8 cellular contexts compared by ENCODE assay signal in genomic region chr13:27406178-27406939, GRCh38. TPM values are rescaled to one million over a fixed set of nuclear protein-coding genes. Genes with fewer than 3 reads are reported as not detected.
DNase-seq lines count a peak whose midpoint lies in the region; ATAC-seq, FAIRE-seq and TF ChIP-seq lines count a peak whose summit lies in the region.

No MANE protein-coding gene starts in this region.

- peaks cover 17% of the 10 kb centered on the region for H3K27me3 Mint-ChIP-seq in CD4-positive, alpha-beta T cell

- CTCF ChIA-PET in CD4-positive, alpha-beta T cell (lab: Charles Lee): interaction anchor here (0.9 to 1.5 kb wide), 4 partner anchors 18 to 420 kb away, joined by 3 to 4 read pairs (median 4); partner anchors contain the start of gene GTF3A

- no peak overlapping the region for H3K27ac ChIP-seq in CD4-positive, alpha-beta T cell (ENCODE audit: low read depth, low read length)
- H3K27ac ChIP-seq in upper lobe of left lung (no peak overlapping the region), substantia nigra (ENCODE audit: low read depth, low read length, poor library complexity, severe bottlenecking) (no peak overlapping the region)

- 83 to 89% methylated on average over 12 of the region's 12 CpGs for WGBS in upper lobe of left lung, 2 donors

- H3K36me3 ChIP-seq in upper lobe of left lung: no peaks in the 10 kb centered on the region

- TF ChIP-seq EP300 in upper lobe of left lung (IDR thresholded peaks at IDR 0.05): no peak

- H3K4me1 ChIP-seq in upper lobe of left lung: peaks cover 0 to 10% (median 2%) of the 10 kb centered on the region in 4 donors

- DNase-seq in CD4-positive, alpha-beta T cell: peak in 6 of 10 experiments; percentile 5 to 29 (median 14)
- DNase-seq in GM18507 (ENCODE audit: extremely low spot score, insufficient read length, low read depth) (no peak), NCI-H526 treated with DMSO at 0.1 percent for 48 hours (lab: John Stamatoyannopoulos, UW) (peak; percentile 41), iris pigment epithelial cell (ENCODE audit: low read depth) (peak; percentile 53), upper lobe of left lung (no peak), substantia nigra (lab: John Stamatoyannopoulos, UW) (no peak)
- DNase-seq in activated naive CD4-positive, alpha-beta T cell treated with anti-CD3 and anti-CD28 coated beads, Interleukin-2, amount 50 U/mL, for 72 hours (ENCODE audit: low spot score in 2 of 2): peak in 1 of 2 donors; percentile 14

- TF ChIP-seq CTCF in CD4-positive, alpha-beta T cell (IDR thresholded peaks at IDR 0.05): peak; percentile 67
- TF ChIP-seq CTCF in upper lobe of left lung (IDR thresholded peaks at IDR 0.05): peak; percentile 30 to 61 (median 54)

- no peaks in the 10 kb centered on the region for H3K4me1 Mint-ChIP-seq in CD4-positive, alpha-beta T cell (ENCODE audit: low read depth)

- TF ChIP-seq POLR2A in upper lobe of left lung (IDR thresholded peaks at IDR 0.05): no peak

- H3K4me3 Mint-ChIP-seq in CD4-positive, alpha-beta T cell: no peak overlapping the region

- no peaks in the 10 kb centered on the region for H3K9me3 ChIP-seq in CD4-positive, alpha-beta T cell (ENCODE audit: control insufficient read depth, low read length)
- H3K9me3 ChIP-seq in upper lobe of left lung: no peaks in the 10 kb centered on the region

- peak; percentile 73 for ATAC-seq in CD4-positive, alpha-beta T cell (ENCODE audit: poor library complexity)
- peak; percentile 56 to 59 for ATAC-seq in activated naive CD4-positive, alpha-beta T cell treated with anti-CD3 and anti-CD28 coated beads, Interleukin-2, amount 50 U/mL, for 72 hours
- ATAC-seq in upper lobe of left lung (ENCODE audit: low FRiP score in 2 of 2) (peak in 1 of 2 donors; percentile 54), GM21423 (IDR thresholded peaks at IDR 0.05; ENCODE audit: unreplicated experiment) (no peak)

- POLR2A ChIA-PET in CD4-positive, alpha-beta T cell (lab: Charles Lee): interaction anchor here (0.6 to 1.6 kb wide), 4 partner anchors 20 to 420 kb away, joined by 3 to 4 read pairs (median 4); no protein-coding TSS in a partner anchor

- FAIRE-seq in GM18507 (lab: Jason Lieb, UNC): peak; percentile 66

- H3K36me3 Mint-ChIP-seq in CD4-positive, alpha-beta T cell (ENCODE audit: low read depth): no peaks in the 10 kb centered on the region
- no peaks in the 10 kb centered on the region for H3K36me3 Mint-ChIP-seq in activated naive CD4-positive, alpha-beta T cell treated with anti-CD3 and anti-CD28 coated beads, Interleukin-2, amount 50 U/mL, for 72 hours

- H3K27ac Mint-ChIP-seq in CD4-positive, alpha-beta T cell: no peak overlapping the region
- H3K27ac Mint-ChIP-seq in activated naive CD4-positive, alpha-beta T cell treated with anti-CD3 and anti-CD28 coated beads, Interleukin-2, amount 50 U/mL, for 72 hours: peak overlapping the region in 1 of 2 donors; percentile 57

- intact Hi-C loops in CD4-positive, alpha-beta T cell (cut with DNase I, micrococcal nuclease): loop anchor here (1.0 to 10.0 kb wide), 11 partner anchors 18 to 420 kb away; partner anchors contain the start of genes GTF3A (in 1 of the 2) and MTIF3 (in 1 of the 2)

- no peaks in the 10 kb centered on the region for H3K27me3 ChIP-seq in CD4-positive, alpha-beta T cell (ENCODE audit: control insufficient read depth, insufficient read depth, low read length)
- H3K27me3 ChIP-seq in upper lobe of left lung: no peaks in the 10 kb centered on the region

- no peak overlapping the region for H3K4me3 ChIP-seq in upper lobe of left lung

- no peaks in the 10 kb centered on the region for H3K9me3 Mint-ChIP-seq in CD4-positive, alpha-beta T cell
- H3K9me3 Mint-ChIP-seq in activated naive CD4-positive, alpha-beta T cell treated with anti-CD3 and anti-CD28 coated beads, Interleukin-2, amount 50 U/mL, for 72 hours: no peaks in the 10 kb centered on the region

RNA-seq across cellular contexts. Expression of gene GTF3A, which starts 18.1 kb away (rescaled TPM):
- total RNA-seq in CD4-positive, alpha-beta T cell: 100 to 1,000 TPM; 129 to 132 TPM
- total RNA-seq in activated naive CD4-positive, alpha-beta T cell treated with anti-CD3 and anti-CD28 coated beads, Interleukin-2, amount 50 U/mL, for 72 hours: 100 to 1,000 TPM; 133 to 190 TPM
- 100 to 1,000 TPM in 3 of 6 donors, 10 to 100 TPM in 3; 29.3 to 104 (median 85.6) TPM for total RNA-seq in upper lobe of left lung

RNA-seq across cellular contexts. Expression of gene MTIF3, which starts 44.0 kb away (rescaled TPM):
- 10 to 100 TPM; 13.6 to 14.5 TPM for total RNA-seq in CD4-positive, alpha-beta T cell
- 10 to 100 TPM; 34.7 to 49.7 TPM for total RNA-seq in activated naive CD4-positive, alpha-beta T cell treated with anti-CD3 and anti-CD28 coated beads, Interleukin-2, amount 50 U/mL, for 72 hours
- 100 to 1,000 TPM in 1 of 6 donors, 10 to 100 TPM in 5; 31.2 to 104 (median 38.8) TPM for total RNA-seq in upper lobe of left lung

Comparison
In these comparisons a context has a peak if more than half of its experiments do, and no peak if none do; other contexts are left out.
1. DNase-seq: peak in CD4-positive, alpha-beta T cell (6 of 10), NCI-H526 treated with DMSO at 0.1 percent for 48 hours (single experiment) and iris pigment epithelial cell (single experiment); none in GM18507 (single experiment), upper lobe of left lung (0 of 2) and substantia nigra (0 of 49).